In the genomic region with DNA sequence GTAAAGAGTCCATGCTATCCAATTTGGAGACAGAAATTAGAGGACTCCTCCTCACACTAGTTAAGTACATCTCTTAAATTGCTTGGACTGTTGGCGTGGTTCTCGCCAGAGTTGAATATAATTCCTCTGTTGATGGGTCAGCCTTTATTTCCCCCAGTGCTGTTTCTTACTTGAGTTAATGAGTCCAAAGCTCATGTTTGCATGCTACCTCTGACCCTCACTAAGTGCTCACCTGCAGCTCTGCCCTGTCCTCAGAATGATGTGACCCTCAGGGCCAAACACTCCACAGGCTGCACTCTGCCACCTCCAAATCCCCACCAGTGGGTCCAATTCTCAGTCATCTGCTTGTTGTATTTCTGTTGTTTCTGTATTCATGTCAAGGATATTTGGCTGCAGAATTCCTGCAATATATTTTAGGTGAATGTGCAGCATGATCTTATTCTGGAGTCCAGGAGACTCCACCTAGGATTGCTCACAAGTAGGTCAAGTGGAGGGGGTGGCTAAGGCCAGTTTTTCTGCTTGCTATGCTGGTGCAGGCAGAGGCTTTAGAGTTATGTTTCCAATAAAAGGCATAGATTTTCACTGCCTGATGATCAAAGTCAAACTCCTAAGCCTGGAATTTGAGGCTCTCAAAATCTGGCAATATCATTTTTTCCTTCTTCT, we compare ENCODE assay signal across 16 cellular contexts.
"Had no signal": no experiment of that assay in that cellular context is flagged by ENCODE, and none has a peak within 500 bp of the region (broad histone marks: within the 10 kb centered on the region; RNA-seq: fewer than 3 reads in every experiment).

No MANE protein-coding gene starts in this region.

- H3K36me3 Mint-ChIP-seq: natural killer cell treated with Interleukin-12 subunit alpha and Interleukin-12 subunit beta and Interleukin-15 and Interleukin-18, amount 100 ng/mL, for 72 hours had no signal

- H3K4me1 Mint-ChIP-seq: activated naive CD8-positive, alpha-beta T cell treated with anti-CD3 and anti-CD28 coated beads, Interleukin-2, amount 50 U/mL, for 24 hours; activated T-helper 17 cell treated with anti-CD3 and anti-CD28 coated beads, Interleukin-2, amount 50 U/mL, for 72 hours had no signal

- H3K27ac Mint-ChIP-seq: activated naive CD8-positive, alpha-beta T cell treated with anti-CD3 and anti-CD28 coated beads, Interleukin-2, amount 50 U/mL, for 24 hours; activated T-helper 17 cell treated with anti-CD3 and anti-CD28 coated beads, Interleukin-2, amount 50 U/mL, for 72 hours; natural killer cell treated with Interleukin-12 subunit alpha and Interleukin-12 subunit beta and Interleukin-15 and Interleukin-18, amount 100 ng/mL, for 72 hours had no signal

- DNase-seq: activated CD4-positive, alpha-beta T cell treated with anti-CD3 and anti-CD28 coated beads, Interleukin-2, amount 50 U/mL, for 1 hour; activated naive CD4-positive, alpha-beta T cell treated with Interleukin-2 at 50 U/mL for 16 hours; activated naive CD8-positive, alpha-beta T cell treated with anti-CD3 and anti-CD28 coated beads, Interleukin-2, amount 50 U/mL, for 24 hours; aorta; dermis blood vessel endothelial cell; hippocampal formation; kidney; mesendoderm; right lobe of liver; spleen; stomach; testis had no signal

- H3K9me3 Mint-ChIP-seq: activated naive CD8-positive, alpha-beta T cell treated with anti-CD3 and anti-CD28 coated beads, Interleukin-2, amount 50 U/mL, for 24 hours; activated T-helper 17 cell treated with anti-CD3 and anti-CD28 coated beads, Interleukin-2, amount 50 U/mL, for 72 hours; natural killer cell treated with Interleukin-12 subunit alpha and Interleukin-12 subunit beta and Interleukin-15 and Interleukin-18, amount 100 ng/mL, for 72 hours had no signal

- H3K4me1 ChIP-seq: breast epithelium, spleen had no signal

- H3K27me3 ChIP-seq: breast epithelium, right lobe of liver, stomach, testis had no signal

- H3K9me3 ChIP-seq: breast epithelium, right lobe of liver, spleen, stomach, testis had no signal

- ATAC-seq: activated CD4-positive, CD25-positive, alpha-beta regulatory T cell treated with anti-CD3 and anti-CD28 coated beads, Interleukin-2, amount 50 U/mL, for 24 hours; activated naive CD8-positive, alpha-beta T cell treated with anti-CD3 and anti-CD28 coated beads, Interleukin-2, amount 50 U/mL, for 24 hours; activated T-helper 17 cell treated with anti-CD3 and anti-CD28 coated beads, Interleukin-2, amount 50 U/mL, for 72 hours; natural killer cell treated with Interleukin-12 subunit alpha and Interleukin-12 subunit beta and Interleukin-15 and Interleukin-18, amount 100 ng/mL, for 72 hours; right lobe of liver had no signal

- H3K27ac ChIP-seq: breast epithelium, right lobe of liver, spleen, testis had no signal

- H3K36me3 ChIP-seq: breast epithelium, right lobe of liver, spleen, stomach had no signal

- H3K4me3 ChIP-seq: breast epithelium, right lobe of liver, spleen, stomach, testis had no signal

- H3K4me3 Mint-ChIP-seq: activated naive CD8-positive, alpha-beta T cell treated with anti-CD3 and anti-CD28 coated beads, Interleukin-2, amount 50 U/mL, for 24 hours; activated T-helper 17 cell treated with anti-CD3 and anti-CD28 coated beads, Interleukin-2, amount 50 U/mL, for 72 hours; natural killer cell treated with Interleukin-12 subunit alpha and Interleukin-12 subunit beta and Interleukin-15 and Interleukin-18, amount 100 ng/mL, for 72 hours had no signal
